In the genomic region with DNA sequence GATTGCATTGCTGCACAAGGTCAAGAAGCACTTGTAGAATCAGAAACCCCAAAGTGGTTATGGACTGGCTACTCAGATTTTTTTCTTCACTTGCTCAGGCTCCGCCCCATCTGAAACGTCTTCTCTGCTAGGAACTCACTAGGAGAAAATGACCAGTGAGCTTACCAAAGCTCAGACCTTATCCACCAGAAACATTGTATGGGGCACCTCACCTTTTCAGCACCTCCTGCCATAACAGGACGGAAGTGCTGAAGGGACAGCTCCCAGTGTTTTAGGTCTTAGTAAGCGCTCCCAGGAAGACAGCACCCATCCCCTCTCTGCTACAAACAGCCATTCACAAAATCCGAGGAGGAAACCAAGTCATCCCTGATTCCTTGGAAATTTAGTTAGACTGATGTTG, we compare ENCODE assay signal across 1 cellular context.
TF ChIP-seq lines count a peak whose summit lies in the region.

No MANE protein-coding gene starts in this region.

TF ChIP-seq in H1, 55 proteins besides CTCF, POLR2A, EP300 and RAD21:
- TF ChIP-seq, protein P1, sequence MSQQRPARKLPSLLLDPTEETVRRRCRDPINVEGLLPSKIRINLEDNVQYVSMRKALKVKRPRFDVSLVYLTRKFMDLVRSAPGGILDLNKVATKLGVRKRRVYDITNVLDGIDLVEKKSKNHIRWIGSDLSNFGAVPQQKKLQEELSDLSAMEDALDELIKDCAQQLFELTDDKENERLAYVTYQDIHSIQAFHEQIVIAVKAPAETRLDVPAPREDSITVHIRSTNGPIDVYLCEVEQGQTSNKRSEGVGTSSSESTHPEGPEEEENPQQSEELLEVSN (IDR thresholded peaks at IDR 0.05): no peak
- TF ChIP-seq SP1 (IDR thresholded peaks at IDR 0.05; ENCODE audit: low read depth, low read length) (no peak), SAP30 (IDR thresholded peaks at IDR 0.05; ENCODE audit: insufficient read depth, insufficient replicate concordance, low read length) (peak; percentile 94), SIN3A (conservative IDR thresholded peaks at IDR 0.05 in 1 of 2, IDR thresholded peaks at IDR 0.05 in 1 of 2; ENCODE audit: low read depth in 1 of 2, low read length in 2 of 2) (peak; percentile 98 to 99), RBBP5 (IDR thresholded peaks at IDR 0.05; ENCODE audit: borderline replicate concordance, low read depth, low read length) (no peak), RXRA (IDR thresholded peaks at IDR 0.05; ENCODE audit: insufficient read depth, low read depth, low read length) (no peak), GABPA (IDR thresholded peaks at IDR 0.05; ENCODE audit: borderline replicate concordance, insufficient read depth, low read length) (no peak), BACH1 (IDR thresholded peaks at IDR 0.05; ENCODE audit: low read length) (no peak), NRF1 (IDR thresholded peaks at IDR 0.05; ENCODE audit: low read depth, low read length) (no peak), TBP (IDR thresholded peaks at IDR 0.05; ENCODE audit: low read depth, low read length) (no peak), PHF8 (conservative IDR thresholded peaks at IDR 0.05; ENCODE audit: low read depth, low read length) (no peak), KDM1A (IDR thresholded peaks at IDR 0.05; ENCODE audit: borderline replicate concordance, low read length) (no peak), ASH2L (IDR thresholded peaks at IDR 0.05; ENCODE audit: low read length) (no peak), MAFK (IDR thresholded peaks at IDR 0.05; ENCODE audit: low read depth, low read length) (no peak), SIRT6 (IDR thresholded peaks at IDR 0.05; ENCODE audit: low read length) (no peak), YY1 (IDR thresholded peaks at IDR 0.05; ENCODE audit: low read depth, low read length) (peak; percentile 46; the same call in 1 of the 2 replicates), CBX8 (IDR thresholded peaks at IDR 0.05; ENCODE audit: borderline replicate concordance, low read depth, low read length) (no peak), CHD2 (IDR thresholded peaks at IDR 0.05; ENCODE audit: low read length) (no peak), HDAC2 (IDR thresholded peaks at IDR 0.05; ENCODE audit: borderline replicate concordance in 1 of 2, low read depth in 2 of 2, low read length in 2 of 2) (peak; percentile 71; a peak in 2 of 4 replicates), GTF2F1 (IDR thresholded peaks at IDR 0.05; ENCODE audit: borderline replicate concordance, low read depth, low read length) (no peak), SUZ12 (IDR thresholded peaks at IDR 0.05; ENCODE audit: low read length) (no peak), CHD1 (IDR thresholded peaks at IDR 0.05; ENCODE audit: low read depth, low read length) (no peak)
- TF ChIP-seq, protein P2, sequence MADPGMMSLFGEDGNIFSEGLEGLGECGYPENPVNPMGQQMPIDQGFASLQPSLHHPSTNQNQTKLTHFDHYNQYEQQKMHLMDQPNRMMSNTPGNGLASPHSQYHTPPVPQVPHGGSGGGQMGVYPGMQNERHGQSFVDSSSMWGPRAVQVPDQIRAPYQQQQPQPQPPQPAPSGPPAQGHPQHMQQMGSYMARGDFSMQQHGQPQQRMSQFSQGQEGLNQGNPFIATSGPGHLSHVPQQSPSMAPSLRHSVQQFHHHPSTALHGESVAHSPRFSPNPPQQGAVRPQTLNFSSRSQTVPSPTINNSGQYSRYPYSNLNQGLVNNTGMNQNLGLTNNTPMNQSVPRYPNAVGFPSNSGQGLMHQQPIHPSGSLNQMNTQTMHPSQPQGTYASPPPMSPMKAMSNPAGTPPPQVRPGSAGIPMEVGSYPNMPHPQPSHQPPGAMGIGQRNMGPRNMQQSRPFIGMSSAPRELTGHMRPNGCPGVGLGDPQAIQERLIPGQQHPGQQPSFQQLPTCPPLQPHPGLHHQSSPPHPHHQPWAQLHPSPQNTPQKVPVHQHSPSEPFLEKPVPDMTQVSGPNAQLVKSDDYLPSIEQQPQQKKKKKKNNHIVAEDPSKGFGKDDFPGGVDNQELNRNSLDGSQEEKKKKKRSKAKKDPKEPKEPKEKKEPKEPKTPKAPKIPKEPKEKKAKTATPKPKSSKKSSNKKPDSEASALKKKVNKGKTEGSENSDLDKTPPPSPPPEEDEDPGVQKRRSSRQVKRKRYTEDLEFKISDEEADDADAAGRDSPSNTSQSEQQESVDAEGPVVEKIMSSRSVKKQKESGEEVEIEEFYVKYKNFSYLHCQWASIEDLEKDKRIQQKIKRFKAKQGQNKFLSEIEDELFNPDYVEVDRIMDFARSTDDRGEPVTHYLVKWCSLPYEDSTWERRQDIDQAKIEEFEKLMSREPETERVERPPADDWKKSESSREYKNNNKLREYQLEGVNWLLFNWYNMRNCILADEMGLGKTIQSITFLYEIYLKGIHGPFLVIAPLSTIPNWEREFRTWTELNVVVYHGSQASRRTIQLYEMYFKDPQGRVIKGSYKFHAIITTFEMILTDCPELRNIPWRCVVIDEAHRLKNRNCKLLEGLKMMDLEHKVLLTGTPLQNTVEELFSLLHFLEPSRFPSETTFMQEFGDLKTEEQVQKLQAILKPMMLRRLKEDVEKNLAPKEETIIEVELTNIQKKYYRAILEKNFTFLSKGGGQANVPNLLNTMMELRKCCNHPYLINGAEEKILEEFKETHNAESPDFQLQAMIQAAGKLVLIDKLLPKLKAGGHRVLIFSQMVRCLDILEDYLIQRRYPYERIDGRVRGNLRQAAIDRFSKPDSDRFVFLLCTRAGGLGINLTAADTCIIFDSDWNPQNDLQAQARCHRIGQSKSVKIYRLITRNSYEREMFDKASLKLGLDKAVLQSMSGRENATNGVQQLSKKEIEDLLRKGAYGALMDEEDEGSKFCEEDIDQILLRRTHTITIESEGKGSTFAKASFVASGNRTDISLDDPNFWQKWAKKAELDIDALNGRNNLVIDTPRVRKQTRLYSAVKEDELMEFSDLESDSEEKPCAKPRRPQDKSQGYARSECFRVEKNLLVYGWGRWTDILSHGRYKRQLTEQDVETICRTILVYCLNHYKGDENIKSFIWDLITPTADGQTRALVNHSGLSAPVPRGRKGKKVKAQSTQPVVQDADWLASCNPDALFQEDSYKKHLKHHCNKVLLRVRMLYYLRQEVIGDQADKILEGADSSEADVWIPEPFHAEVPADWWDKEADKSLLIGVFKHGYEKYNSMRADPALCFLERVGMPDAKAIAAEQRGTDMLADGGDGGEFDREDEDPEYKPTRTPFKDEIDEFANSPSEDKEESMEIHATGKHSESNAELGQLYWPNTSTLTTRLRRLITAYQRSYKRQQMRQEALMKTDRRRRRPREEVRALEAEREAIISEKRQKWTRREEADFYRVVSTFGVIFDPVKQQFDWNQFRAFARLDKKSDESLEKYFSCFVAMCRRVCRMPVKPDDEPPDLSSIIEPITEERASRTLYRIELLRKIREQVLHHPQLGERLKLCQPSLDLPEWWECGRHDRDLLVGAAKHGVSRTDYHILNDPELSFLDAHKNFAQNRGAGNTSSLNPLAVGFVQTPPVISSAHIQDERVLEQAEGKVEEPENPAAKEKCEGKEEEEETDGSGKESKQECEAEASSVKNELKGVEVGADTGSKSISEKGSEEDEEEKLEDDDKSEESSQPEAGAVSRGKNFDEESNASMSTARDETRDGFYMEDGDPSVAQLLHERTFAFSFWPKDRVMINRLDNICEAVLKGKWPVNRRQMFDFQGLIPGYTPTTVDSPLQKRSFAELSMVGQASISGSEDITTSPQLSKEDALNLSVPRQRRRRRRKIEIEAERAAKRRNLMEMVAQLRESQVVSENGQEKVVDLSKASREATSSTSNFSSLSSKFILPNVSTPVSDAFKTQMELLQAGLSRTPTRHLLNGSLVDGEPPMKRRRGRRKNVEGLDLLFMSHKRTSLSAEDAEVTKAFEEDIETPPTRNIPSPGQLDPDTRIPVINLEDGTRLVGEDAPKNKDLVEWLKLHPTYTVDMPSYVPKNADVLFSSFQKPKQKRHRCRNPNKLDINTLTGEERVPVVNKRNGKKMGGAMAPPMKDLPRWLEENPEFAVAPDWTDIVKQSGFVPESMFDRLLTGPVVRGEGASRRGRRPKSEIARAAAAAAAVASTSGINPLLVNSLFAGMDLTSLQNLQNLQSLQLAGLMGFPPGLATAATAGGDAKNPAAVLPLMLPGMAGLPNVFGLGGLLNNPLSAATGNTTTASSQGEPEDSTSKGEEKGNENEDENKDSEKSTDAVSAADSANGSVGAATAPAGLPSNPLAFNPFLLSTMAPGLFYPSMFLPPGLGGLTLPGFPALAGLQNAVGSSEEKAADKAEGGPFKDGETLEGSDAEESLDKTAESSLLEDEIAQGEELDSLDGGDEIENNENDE (IDR thresholded peaks at IDR 0.05; ENCODE audit: insufficient replicate concordance, low read length): no peak
- TF ChIP-seq, protein P3, sequence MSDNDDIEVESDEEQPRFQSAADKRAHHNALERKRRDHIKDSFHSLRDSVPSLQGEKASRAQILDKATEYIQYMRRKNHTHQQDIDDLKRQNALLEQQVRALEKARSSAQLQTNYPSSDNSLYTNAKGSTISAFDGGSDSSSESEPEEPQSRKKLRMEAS (IDR thresholded peaks at IDR 0.05): no peak
